In the genomic region with DNA sequence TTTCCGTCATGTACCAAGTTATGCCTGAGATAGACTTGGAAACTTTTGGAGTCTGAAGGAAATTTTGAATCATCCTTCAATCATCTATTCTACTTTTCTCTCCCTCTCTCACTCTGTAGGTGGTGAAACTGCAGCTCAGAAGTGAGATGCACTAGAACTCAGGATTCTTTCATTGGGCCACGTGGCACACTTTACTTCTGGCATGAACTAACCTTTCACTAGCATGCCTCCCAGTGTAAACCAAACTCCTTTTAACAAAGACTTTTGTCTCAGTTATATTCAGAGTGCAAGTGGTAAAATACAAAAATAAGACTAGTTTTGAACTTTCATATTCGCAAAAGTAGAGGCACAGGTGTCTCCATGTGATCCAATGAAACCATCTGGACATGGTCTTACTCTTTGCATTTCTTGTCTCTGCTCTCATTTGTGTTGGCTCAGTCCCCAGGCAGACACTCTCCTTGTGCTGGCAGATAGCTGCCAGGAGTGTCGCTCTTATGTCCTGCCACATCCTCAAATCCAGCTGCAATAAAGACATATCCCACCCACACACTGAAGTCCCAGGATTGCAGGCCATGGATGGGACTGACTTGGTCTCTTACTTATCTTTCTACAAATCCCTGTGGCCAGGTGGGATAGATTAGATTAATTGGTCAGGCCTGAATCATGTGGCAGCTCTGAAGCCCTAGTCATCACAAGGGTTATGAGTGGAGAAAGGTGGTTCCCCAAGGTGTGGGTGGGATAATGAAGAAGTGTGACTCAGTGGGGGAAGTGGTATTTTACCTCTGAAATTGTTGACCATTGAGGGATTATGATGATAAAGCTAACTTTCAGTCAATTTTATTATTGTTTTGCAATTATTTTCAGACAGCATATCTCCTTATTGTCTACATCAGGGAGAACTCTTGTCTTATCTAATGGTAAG, we compare ENCODE assay signal across 21 cellular contexts.
A peak's percentile ranks its signal among the peaks of the same experiment; 100 is the strongest.
DNase-seq lines count a peak whose midpoint lies in the region; ATAC-seq and TF ChIP-seq lines count a peak whose summit lies in the region.
"Had no signal": no experiment of that assay in that cellular context is flagged by ENCODE, and none has a peak within 500 bp of the region (broad histone marks: within the 10 kb centered on the region; RNA-seq: fewer than 3 reads in every experiment).

No MANE protein-coding gene starts in this region.

- DNase-seq in T-helper 2 cell (no peak), NCI-H128 (lab: John Stamatoyannopoulos, UW; ENCODE audit: unreplicated experiment) (no peak)
- no peak for DNase-seq in stimulated activated naive CD4-positive, alpha-beta T cell (lab: John Stamatoyannopoulos, UW)
- DNase-seq: activated CD4-positive, CD25-positive, alpha-beta regulatory T cell treated with anti-CD3 and anti-CD28 coated beads, Interleukin-2, amount 50 U/mL, for 72 hours; activated effector memory CD4-positive, alpha-beta T cell treated with Interleukin-2 at 50 U/mL for 16 hours; DMS79; NCI-H526; PC-9; stimulated activated CD4-positive, alpha-beta T cell treated with anti-CD3 and anti-CD28 coated beads, Interleukin-15, amount 100 ng/mL, for 24 hours; stomach had no signal

- no peak overlapping the region for H3K27ac ChIP-seq in C4-2B
- H3K27ac ChIP-seq: cardiac muscle cell, gastroesophageal sphincter, neutrophil, PC-9, right atrium auricular region, stomach had no signal

- TF ChIP-seq CTCF in C4-2B (conservative IDR thresholded peaks at IDR 0.05): 0 out of 2 replicates have a peak, but pooled peaks have one; percentile 14

- ATAC-seq in GM18867 (IDR thresholded peaks at IDR 0.05; ENCODE audit: unreplicated experiment) (peak; percentile 72), HG02610 (IDR thresholded peaks at IDR 0.05; ENCODE audit: unreplicated experiment) (peak; percentile 81), HG03280 (IDR thresholded peaks at IDR 0.05; ENCODE audit: unreplicated experiment) (peak; percentile 42), HG03175 (IDR thresholded peaks at IDR 0.05; ENCODE audit: unreplicated experiment) (no peak)
- ATAC-seq: gastroesophageal sphincter, HepG2, left lobe of liver had no signal
